ENCODE assay signal across 1 cellular context in genomic region chr20:31835977-31836852, GRCh38.
TF ChIP-seq lines count a peak whose summit lies in the region.

No MANE protein-coding gene starts in this region.

TF ChIP-seq in K562, 482 proteins besides CTCF, POLR2A, EP300 and RAD21 (continued from another document and continues in another):
- TF ChIP-seq RERE (CRISPR knock-in tag; IDR thresholded peaks at IDR 0.05; ENCODE audit: borderline replicate concordance) (no peak), SMARCB1 (IDR thresholded peaks at IDR 0.05; ENCODE audit: insufficient read length, low read depth) (peak; percentile 65), FOXP1 (CRISPR knock-in tag; IDR thresholded peaks at IDR 0.05) (0 out of 2 replicates have a peak, but pooled peaks have one; percentile 38), PRDM10 (IDR thresholded peaks at IDR 0.05; ENCODE audit: partially characterized antibody) (no peak), GABPB1 (CRISPR knock-in tag; IDR thresholded peaks at IDR 0.05) (no peak), MECOM (CRISPR knock-in tag; IDR thresholded peaks at IDR 0.05) (no peak), CBX5 (IDR thresholded peaks at IDR 0.05; ENCODE audit: borderline replicate concordance, low read depth) (0 out of 2 replicates have a peak, but pooled peaks have one; percentile 59), CXXC5 (CRISPR knock-in tag; IDR thresholded peaks at IDR 0.05) (0 out of 2 replicates have a peak, but pooled peaks have one; percentile 20), ZNF146 (CRISPR knock-in tag; IDR thresholded peaks at IDR 0.05; ENCODE audit: unreplicated experiment) (no peak), TAF7 (tag; IDR thresholded peaks at IDR 0.05) (no peak), COPS2 (conservative IDR thresholded peaks at IDR 0.05) (no peak), GMEB1 (CRISPR knock-in tag; IDR thresholded peaks at IDR 0.05) (no peak), FOS (IDR thresholded peaks at IDR 0.05; ENCODE audit: extremely low read depth, insufficient read length) (peak; percentile 73), LEF1 (IDR thresholded peaks at IDR 0.05) (peak; percentile 54; the same call in 1 of the 2 replicates), HNRNPK (IDR thresholded peaks at IDR 0.05; ENCODE audit: low read depth, low read length, poor library complexity, severe bottlenecking) (no peak), U2AF2 (optimal IDR thresholded peaks at IDR 0.05; ENCODE audit: low read depth, low read length) (no peak), MEF2D (tag; conservative IDR thresholded peaks at IDR 0.05; ENCODE audit: low read depth) (no peak), GTF2A2 (tag; IDR thresholded peaks at IDR 0.05) (no peak), SIX5 (IDR thresholded peaks at IDR 0.05; ENCODE audit: borderline replicate concordance in 1 of 2, insufficient read depth in 1 of 2, low read depth in 1 of 2, low read length in 2 of 2) (no peak), PML (IDR thresholded peaks at IDR 0.05; ENCODE audit: low read length) (no peak), ZBTB7A (IDR thresholded peaks at IDR 0.05; ENCODE audit: borderline replicate concordance, control insufficient read depth, low read depth, low read length) (peak; percentile 50; the same call in 1 of the 2 replicates), ZNF551 (CRISPR knock-in tag; IDR thresholded peaks at IDR 0.05) (no peak), NELFE (IDR thresholded peaks at IDR 0.05; ENCODE audit: insufficient read depth, insufficient read length) (no peak), ESRRA (IDR thresholded peaks at IDR 0.05; ENCODE audit: borderline replicate concordance, low read depth) (peak; percentile 68; the same call in 1 of the 2 replicates), UBTF (IDR thresholded peaks at IDR 0.05; ENCODE audit: borderline replicate concordance in 1 of 2, low read depth in 2 of 2, low read length in 2 of 2) (peak in 1 of 2 experiments; percentile 62; a peak in 1 of 4 replicates), JUNB (CRISPR knock-in tag; conservative IDR thresholded peaks at IDR 0.05) (peak; percentile 90), NCOR1 (IDR thresholded peaks at IDR 0.05) (no peak), SRF (CRISPR knock-in tag; IDR thresholded peaks at IDR 0.05) (no peak), TFAP4 (CRISPR knock-in tag; IDR thresholded peaks at IDR 0.05; ENCODE audit: borderline replicate concordance) (peak; percentile 98), ZNF239 (CRISPR knock-in tag; IDR thresholded peaks at IDR 0.05) (no peak), ELF1 (tag; IDR thresholded peaks at IDR 0.05) (no peak), KDM5B (IDR thresholded peaks at IDR 0.05; ENCODE audit: insufficient replicate concordance, low read depth, low read length) (no peak), ZNF232 (CRISPR knock-in tag; IDR thresholded peaks at IDR 0.05) (no peak), NFE2L1 (tag; IDR thresholded peaks at IDR 0.05; ENCODE audit: borderline replicate concordance, low read depth) (no peak), ZHX1 (conservative IDR thresholded peaks at IDR 0.05; ENCODE audit: low read length) (no peak), TCF7 (IDR thresholded peaks at IDR 0.05; ENCODE audit: borderline replicate concordance) (no peak), TBP (optimal IDR thresholded peaks at IDR 0.05; ENCODE audit: low read depth, low read length) (peak; percentile 24), E2F8 (IDR thresholded peaks at IDR 0.05; ENCODE audit: low read depth, partially characterized antibody) (no peak), NCOA6 (IDR thresholded peaks at IDR 0.05) (no peak), CC2D1A (IDR thresholded peaks at IDR 0.05) (no peak), ILF3 (IDR thresholded peaks at IDR 0.05; ENCODE audit: borderline replicate concordance) (no peak), HNRNPH1 (optimal IDR thresholded peaks at IDR 0.05; ENCODE audit: low read depth, low read length) (no peak), ZNF277 (CRISPR knock-in tag; IDR thresholded peaks at IDR 0.05; ENCODE audit: borderline replicate concordance) (no peak), CSDE1 (IDR thresholded peaks at IDR 0.05) (no peak)
